8 cellular contexts compared by ENCODE assay signal in genomic region chr3:179323197-179323901, GRCh38. TPM values are rescaled to one million over a fixed set of nuclear protein-coding genes. Genes with fewer than 3 reads are reported as not detected.
DNase-seq lines count a peak whose midpoint lies in the region; ATAC-seq, FAIRE-seq and TF ChIP-seq lines count a peak whose summit lies in the region.

No MANE protein-coding gene starts in this region.

- no peak overlapping the region for H4K8ac ChIP-seq in neuronal stem cell (ENCODE audit: low read depth, low read length)

- no peak for TF ChIP-seq CTCF in DND-41 (IDR thresholded peaks at IDR 0.05; ENCODE audit: borderline replicate concordance, extremely low read depth, low read length, poor library complexity, severe bottlenecking)

- H3K27me3 ChIP-seq in DND-41 (ENCODE audit: insufficient read depth, low read length, poor library complexity): no peaks in the 10 kb centered on the region
- peaks cover 0 to 9% (median 0%) of the 10 kb centered on the region in 3 experiments for H3K27me3 ChIP-seq in neuronal stem cell (ENCODE audit: control insufficient read depth in 3 of 3, insufficient read depth in 3 of 3, low read depth in 1 of 3, low read length in 3 of 3)

- H3K4me2 ChIP-seq in DND-41 (ENCODE audit: insufficient read depth, low read length): peak overlapping the region; percentile 79
- peak overlapping the region; percentile 58 for H3K4me2 ChIP-seq in neuronal stem cell (ENCODE audit: insufficient read depth, low read length, poor library complexity, severe bottlenecking)

- H3K4me3 ChIP-seq in DND-41 (ENCODE audit: low read depth in 1 of 2, low read length in 2 of 2) (peak overlapping the region; percentile 33 to 86), neuronal stem cell (ENCODE audit: low read length in 2 of 2) (peak overlapping the region; percentile 93 to 99)

- H4K91ac ChIP-seq in neuronal stem cell (ENCODE audit: low read depth, low read length, poor library complexity): peak overlapping the region; percentile 68

- H3K27ac ChIP-seq in DND-41 (ENCODE audit: low read length) (peak overlapping the region; percentile 85), neuronal stem cell (replicated peaks; ENCODE audit: low read length) (peak overlapping the region; percentile 67), temporal lobe (ENCODE audit: low read depth, low read length) (peak overlapping the region; percentile 46)

- H2AFZ ChIP-seq in DND-41 (ENCODE audit: low read depth, low read length): peak overlapping the region; percentile 89
- H2AFZ ChIP-seq in neuronal stem cell (ENCODE audit: low read length): peak overlapping the region; percentile 89

- FAIRE-seq in frontal cortex (lab: Jason Lieb, UNC): no peak

- H3K23ac ChIP-seq in neuronal stem cell (ENCODE audit: low read depth, low read length, poor library complexity): peak overlapping the region; percentile 97

- peak overlapping the region; percentile 94 for H2BK5ac ChIP-seq in neuronal stem cell (ENCODE audit: low read length)

- peaks cover 15% of the 10 kb centered on the region; the same call in 1 of the 2 replicates for H4K20me1 ChIP-seq in DND-41 (ENCODE audit: insufficient read depth, low read length)

- H3K9ac ChIP-seq in DND-41 (ENCODE audit: low read depth, low read length) (peak overlapping the region; percentile 94), neuronal stem cell (ENCODE audit: low read depth, low read length, poor library complexity) (peak overlapping the region; percentile 98)

- H3K79me1 ChIP-seq in neuronal stem cell (ENCODE audit: low read depth, low read length): no peaks in the 10 kb centered on the region

- H3K4ac ChIP-seq in neuronal stem cell (ENCODE audit: low read length): no peak overlapping the region

- peaks cover 55% of the 10 kb centered on the region for H3K79me2 ChIP-seq in DND-41 (ENCODE audit: insufficient read depth, low read length)

- ATAC-seq in DND-41 (ENCODE audit: insufficient read depth, low read depth): peak; percentile 53
- peak; percentile 30 for ATAC-seq in GM21576 (IDR thresholded peaks at IDR 0.05; ENCODE audit: unreplicated experiment)

- H3K4me1 ChIP-seq in DND-41 (ENCODE audit: insufficient read depth, low read length) (peaks cover 37% of the 10 kb centered on the region), neuronal stem cell (ENCODE audit: control insufficient read depth in 2 of 2, insufficient read depth in 1 of 2, low read depth in 1 of 2, low read length in 2 of 2) (peaks cover 2 to 3% of the 10 kb centered on the region in 2 donors)

- peak overlapping the region; percentile 78 for H2AK5ac ChIP-seq in neuronal stem cell (ENCODE audit: low read depth, low read length)

- DNase-seq in DND-41 (peak; percentile 68), HuH-7.5 (ENCODE audit: low spot score) (peak; percentile 42), SHP77 treated with DMSO at 0.1 percent for 48 hours (lab: John Stamatoyannopoulos, UW) (peak; percentile 17), frontal cortex (ENCODE audit: low spot score in 2 of 2) (peak; percentile 73 to 77), neuronal stem cell (ENCODE audit: low spot score) (peak; percentile 51)
- peak; percentile 28 to 50 (median 39) for DNase-seq in activated naive CD4-positive, alpha-beta T cell (lab: John Stamatoyannopoulos, UW)

- peaks cover 38% of the 10 kb centered on the region for H3K36me3 ChIP-seq in DND-41 (ENCODE audit: insufficient read depth, low read length)
- peaks cover 0 to 31% of the 10 kb centered on the region in 2 donors for H3K36me3 ChIP-seq in neuronal stem cell (replicated peaks in 1 of 2; ENCODE audit: control insufficient read depth in 2 of 2, insufficient read depth in 2 of 2, low read length in 2 of 2)

- H3K14ac ChIP-seq in neuronal stem cell (ENCODE audit: low read length): peak overlapping the region; percentile 86

- no peak overlapping the region for H2BK15ac ChIP-seq in neuronal stem cell (ENCODE audit: low read length)

- H2BK120ac ChIP-seq in neuronal stem cell (ENCODE audit: low read depth, low read length): peak overlapping the region; percentile 67

- H3K9me3 ChIP-seq in DND-41 (ENCODE audit: insufficient read depth, low read length, severe bottlenecking) (no peaks in the 10 kb centered on the region), neuronal stem cell (replicated peaks in 1 of 2; ENCODE audit: control insufficient read depth in 2 of 2, insufficient read depth in 1 of 2, low read depth in 1 of 2, low read length in 2 of 2) (no peaks in the 10 kb centered on the region)

- peak overlapping the region; percentile 100 for H3K18ac ChIP-seq in neuronal stem cell (ENCODE audit: low read length)

- H2BK12ac ChIP-seq in neuronal stem cell (ENCODE audit: low read length): no peak overlapping the region

- no CpG with 5 or more reads among the region's 76 CpGs for WGBS in neuronal stem cell (ENCODE audit: extremely low coverage in 2 of 2, insufficient read length in 2 of 2, insufficient replicate concordance in 1 of 2), 2 donors

RNA-seq across cellular contexts. Expression of gene ZNF639, which starts 0.5 kb away (rescaled TPM):
- total RNA-seq in frontal cortex (119 TPM), temporal lobe (79.4 TPM)
- 36.1 TPM for polyA plus RNA-seq in neuronal stem cell (2013, experiment 1 of 2)
- polyA plus RNA-seq in neuronal stem cell (2013, experiment 2 of 2): 37.2 TPM

RNA-seq across cellular contexts. Expression of gene MFN1, which starts 24.2 kb away (rescaled TPM):
- total RNA-seq in frontal cortex (109 TPM), temporal lobe (61.7 TPM)
- polyA plus RNA-seq in neuronal stem cell (2013, experiment 1 of 2): 14.0 TPM
- polyA plus RNA-seq in neuronal stem cell (2013, experiment 2 of 2): 13.9 TPM

Comparison
In these comparisons a context has a peak if more than half of its experiments do, and no peak if none do; other contexts are left out.
1. Peak in every context shown above with its lines: DNase-seq, ATAC-seq, H3K4me3 ChIP-seq and H3K27ac ChIP-seq.
2. DNase-seq: peak in every context shown above with its lines; median percentile 75 in frontal cortex; 68 in DND-41; 51 in neuronal stem cell; 42 in HuH-7.5; 39 in activated naive CD4-positive, alpha-beta T cell; 17 in SHP77 treated with DMSO at 0.1 percent for 48 hours.